Comparison of ENCODE assay signal across 1 cellular context in genomic region chr12:1001507-1001906, GRCh38.
TF ChIP-seq lines count a peak whose summit lies in the region.

No MANE protein-coding gene starts in this region.

TF ChIP-seq in A549, 52 proteins besides CTCF, POLR2A, EP300 and RAD21 (continued from another document):
- TF ChIP-seq REST (IDR thresholded peaks at IDR 0.05) (no peak), ESRRA (IDR thresholded peaks at IDR 0.05; ENCODE audit: borderline replicate concordance, low read length) (no peak), E2F6 (IDR thresholded peaks at IDR 0.05; ENCODE audit: borderline replicate concordance, low read depth) (no peak), NFE2L2 (conservative IDR thresholded peaks at IDR 0.05; ENCODE audit: low read length) (no peak), RCOR1 (IDR thresholded peaks at IDR 0.05; ENCODE audit: low read depth, low read length) (no peak), POLR2AphosphoS2 (conservative IDR thresholded peaks at IDR 0.05; ENCODE audit: low read length) (no peak), SMC3 (IDR thresholded peaks at IDR 0.05) (no peak)
